8 cellular contexts compared by ENCODE assay signal in the genomic region with DNA sequence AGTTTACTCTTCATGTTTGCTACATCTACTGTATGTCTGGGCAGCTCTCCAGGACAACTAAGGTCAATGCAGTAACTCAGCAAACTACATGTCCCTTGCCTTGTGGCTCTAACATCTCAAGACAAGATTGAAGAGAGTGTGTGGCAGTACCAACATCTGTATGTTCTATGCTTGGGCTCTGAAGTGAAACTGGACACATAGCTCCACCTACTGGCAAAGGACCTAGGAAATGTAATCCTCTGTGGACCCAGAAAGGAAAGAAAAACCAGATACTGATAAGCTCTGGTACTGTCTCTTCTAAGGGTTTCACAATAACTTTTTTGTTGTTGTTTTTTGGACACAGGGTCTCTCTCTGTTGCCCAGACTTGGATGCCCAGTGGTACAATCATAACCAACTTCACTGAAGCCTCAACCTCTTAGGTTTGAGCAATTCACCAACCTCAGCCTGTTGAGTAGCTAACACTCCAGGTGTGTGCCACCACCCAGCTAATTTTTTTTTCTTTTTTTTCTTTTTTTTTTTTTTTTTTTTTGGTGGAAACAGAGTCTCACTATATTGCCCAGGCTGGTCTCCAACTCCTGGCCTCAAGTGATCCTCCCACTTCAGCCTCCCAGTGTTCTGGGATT.
DNase-seq lines count a peak whose midpoint lies in the region; ATAC-seq and TF ChIP-seq lines count a peak whose summit lies in the region.

No MANE protein-coding gene starts in this region.

- no peak overlapping the region for H3K27ac ChIP-seq in HL-60 (replicated peaks)
- H3K27ac ChIP-seq in OCI-LY1 (ENCODE audit: low read depth, low read length, poor library complexity, severe bottlenecking), result no peak overlapping the region

- no peaks in the 10 kb centered on the region for H3K4me1 ChIP-seq in OCI-LY1 (ENCODE audit: insufficient read depth, low read length, severe bottlenecking)

- ATAC-seq in GM21447 (IDR thresholded peaks at IDR 0.05; ENCODE audit: unreplicated experiment), result peak; percentile 88

- H3K4me3 ChIP-seq in HL-60 (replicated peaks; ENCODE audit: insufficient read depth, low read length), result no peak overlapping the region
- no peak overlapping the region for H3K4me3 ChIP-seq in OCI-LY1 (ENCODE audit: low read depth, low read length, poor library complexity, severe bottlenecking)

- no peak overlapping the region for H3K9ac ChIP-seq in OCI-LY1 (ENCODE audit: low read length)

- no peaks in the 10 kb centered on the region for H3K9me3 ChIP-seq in OCI-LY1 (ENCODE audit: low read length)

- H3K79me2 ChIP-seq in OCI-LY1 (ENCODE audit: insufficient read depth, low read length), result no peaks in the 10 kb centered on the region

- no peak overlapping the region for H3K4me2 ChIP-seq in OCI-LY1 (ENCODE audit: low read length)

- H3F3A ChIP-seq in OCI-LY1 (ENCODE audit: insufficient read depth, low read length), result no peaks in the 10 kb centered on the region

- no peaks in the 10 kb centered on the region for H3K9me2 ChIP-seq in OCI-LY1 (ENCODE audit: low read depth, low read length)

- H3K27me3 ChIP-seq in HL-60 (ENCODE audit: insufficient read depth, poor library complexity, severe bottlenecking) (no peaks in the 10 kb centered on the region), OCI-LY1 (ENCODE audit: insufficient read depth, low read length) (no peaks in the 10 kb centered on the region)

- H2AFZ ChIP-seq in OCI-LY1 (ENCODE audit: low read length), result no peak overlapping the region

- DNase-seq in GF-D8 (lab: John Stamatoyannopoulos, UW) (peak; percentile 6), HL-60 (ENCODE audit: low read depth in 1 of 2, low spot score in 1 of 2) (peak in 1 of 2 experiments; percentile 57), glomerular endothelial cell (ENCODE audit: extremely low read depth, low read depth, low spot score) (peak; percentile 65), pons (ENCODE audit: low spot score) (peak; percentile 86), posterior vena cava (ENCODE audit: low spot score) (no peak)
- DNase-seq in activated gamma-delta T cell treated with anti-CD3 and anti-CD28 coated beads, Interleukin-2, amount 50 U/mL, for 16 hours (ENCODE audit: low read depth), result peak; percentile 28

- no peaks in the 10 kb centered on the region for H4K20me1 ChIP-seq in OCI-LY1 (ENCODE audit: insufficient read depth, low read length)

- intact Hi-C loops in posterior vena cava (cut with DNase I), result no loop called here

- no peaks in the 10 kb centered on the region for H3K36me3 ChIP-seq in OCI-LY1 (ENCODE audit: insufficient read depth, low read length)

- TF ChIP-seq CTCF in HL-60 (IDR thresholded peaks at IDR 0.05; ENCODE audit: insufficient read depth, low read length), result peak; percentile 75
- TF ChIP-seq CTCF in OCI-LY1 (IDR thresholded peaks at IDR 0.05; ENCODE audit: low read length), result peak; percentile 57
